20 cellular contexts compared by ENCODE assay signal in the genomic region with DNA sequence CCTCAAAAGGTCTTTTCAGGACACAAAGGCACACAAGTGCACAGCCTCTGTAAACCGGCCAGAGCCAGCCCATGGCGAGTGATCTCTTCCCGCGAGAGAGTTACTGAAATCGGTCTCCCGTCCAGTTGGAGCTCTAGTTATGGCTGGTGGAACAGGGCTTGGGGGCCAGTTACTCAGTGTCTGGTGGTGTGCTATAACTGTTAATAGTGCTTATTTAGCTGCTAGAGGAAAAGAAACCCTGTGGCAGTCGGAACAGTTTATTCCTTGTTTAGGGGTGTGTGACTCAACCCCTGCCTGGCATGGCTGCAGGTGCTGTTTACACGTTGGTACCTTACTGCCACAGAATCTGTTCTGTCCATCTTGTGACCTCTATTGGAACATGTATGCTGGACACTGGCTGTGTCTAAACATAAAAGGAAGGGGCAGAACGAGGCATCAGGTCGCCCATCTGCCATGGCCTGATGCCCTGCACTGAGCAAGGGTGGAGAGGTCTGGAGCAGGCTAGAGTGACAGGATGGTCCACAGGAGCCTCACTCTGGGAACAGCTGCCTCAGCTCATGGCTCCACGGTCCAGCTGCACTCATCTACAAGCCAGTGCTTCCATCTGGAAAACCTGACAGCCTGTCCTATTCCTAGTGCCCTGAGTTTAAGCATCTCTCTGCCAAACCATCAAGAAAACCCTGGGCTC.
"Had no signal": no experiment of that assay in that cellular context is flagged by ENCODE, and none has a peak within 500 bp of the region (broad histone marks: within the 10 kb centered on the region; RNA-seq: fewer than 3 reads in every experiment).

No MANE protein-coding gene starts in this region.

- H3K9me3 Mint-ChIP-seq: dendritic cell treated with granulocyte-macrophage colony-stimulating factor and Interleukin-4, amounts not matched to agents 40 ng/mL and 50 ng/mL, for 4 days; effector memory CD8-positive, alpha-beta T cell; memory B cell; nephron had no signal

- H3K9me3 ChIP-seq: esophagus squamous epithelium, gastroesophageal sphincter, left lung, lower lobe of right lung, suprapubic skin, thyroid gland, upper lobe of left lung, uterus had no signal

- H3K4me1 Mint-ChIP-seq: memory B cell had no signal

- H3K4me3 Mint-ChIP-seq: dendritic cell treated with granulocyte-macrophage colony-stimulating factor and Interleukin-4, amounts not matched to agents 40 ng/mL and 50 ng/mL, for 4 days; effector memory CD8-positive, alpha-beta T cell; memory B cell; nephron had no signal

- H3K4me3 ChIP-seq: esophagus squamous epithelium, gastroesophageal sphincter, left lung, lower lobe of right lung, suprapubic skin, thyroid gland, upper lobe of left lung, uterus had no signal

- H3K4me1 ChIP-seq: esophagus squamous epithelium, gastroesophageal sphincter, left lung, lower lobe of right lung, suprapubic skin, upper lobe of left lung, uterus had no signal

- H3K36me3 Mint-ChIP-seq: memory B cell had no signal

- ATAC-seq: effector memory CD8-positive, alpha-beta T cell; gastroesophageal sphincter; left lung; lower lobe of right lung; right cardiac atrium; stimulated activated naive CD8-positive, alpha-beta T cell treated with anti-CD3 and anti-CD28 coated beads, Interleukin-15, Interleukin-2, amounts not matched to agents 100 U/mL and 50 U/mL, for 24 hours had no signal

- H3K27ac Mint-ChIP-seq: dendritic cell treated with granulocyte-macrophage colony-stimulating factor and Interleukin-4, amounts not matched to agents 40 ng/mL and 50 ng/mL, for 4 days; effector memory CD8-positive, alpha-beta T cell; memory B cell; nephron had no signal

- H3K27ac ChIP-seq: esophagus squamous epithelium, gastroesophageal sphincter, left lung, lower lobe of right lung, suprapubic skin, thyroid gland, upper lobe of left lung, uterus had no signal

- DNase-seq: effector memory CD8-positive, alpha-beta T cell; esophagus squamous epithelium; foreskin fibroblast; glutamatergic neuron; left lung; lower lobe of right lung; midbrain; posterior cingulate gyrus; right cardiac atrium; small intestine; stimulated activated CD4-positive, alpha-beta T cell treated with anti-CD3 and anti-CD28 coated beads, Interleukin-12 subunit alpha, Interleukin-12 subunit beta, amount 100 ng/mL, for 4 hours; stimulated activated naive CD8-positive, alpha-beta T cell treated with anti-CD3 and anti-CD28 coated beads, Interleukin-15, Interleukin-2, amounts not matched to agents 100 U/mL and 50 U/mL, for 24 hours; thyroid gland; upper lobe of left lung; uterus had no signal

- H3K36me3 ChIP-seq: esophagus squamous epithelium, gastroesophageal sphincter, left lung, lower lobe of right lung, suprapubic skin, thyroid gland, upper lobe of left lung, uterus had no signal
